ENCODE assay signal across 29 cellular contexts in the genomic region with DNA sequence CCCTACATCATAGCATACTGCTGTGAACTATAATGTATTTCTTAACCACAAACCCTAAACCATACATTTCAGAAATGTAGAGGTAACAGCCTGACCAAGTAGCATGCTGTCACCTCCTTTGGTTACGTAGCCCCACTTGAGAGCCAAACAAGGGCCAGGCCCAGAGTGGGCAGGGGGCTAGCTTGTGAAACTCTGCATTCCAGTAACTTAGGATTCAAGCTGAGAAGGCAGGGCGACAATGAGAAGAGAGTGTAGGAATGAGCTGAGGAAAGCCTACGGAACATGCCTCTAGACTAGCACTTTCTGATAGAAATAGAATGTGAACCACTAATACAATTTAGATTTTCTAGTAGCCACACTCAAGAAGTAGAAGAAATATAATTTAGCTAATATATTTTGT.
DNase-seq lines count a peak whose midpoint lies in the region; TF ChIP-seq lines count a peak whose summit lies in the region.
"Had no signal": no experiment of that assay in that cellular context is flagged by ENCODE, and none has a peak within 500 bp of the region (broad histone marks: within the 10 kb centered on the region; RNA-seq: fewer than 3 reads in every experiment).

No MANE protein-coding gene starts in this region.

- H3K27ac ChIP-seq in AG04450 (ENCODE audit: low read depth, low read length) (peak overlapping the region; percentile 40), HUES64 (ENCODE audit: low read depth, low read length) (peak overlapping the region; percentile 4; the same call in 1 of the 2 replicates), endodermal cell (ENCODE audit: low read depth, low read length) (no peak overlapping the region), neural progenitor cell (no peak overlapping the region), mammary epithelial cell (ENCODE audit: insufficient read depth, low read depth, low read length) (no peak overlapping the region)
- H3K27ac ChIP-seq: colonic mucosa, Peyer's patch, SJCRH30, upper lobe of left lung had no signal

- CTCF ChIA-PET in AG04450 (lab: Charles Lee) (interaction anchor here (0.9 to 2.0 kb wide), 3 partner anchors 10 to 203 kb away, joined by 3 to 8 read pairs (median 7); no protein-coding TSS in a partner anchor), mammary epithelial cell (lab: Charles Lee; ENCODE audit: low non-redundant PET) (no interaction called here)

- H3K36me3 ChIP-seq in HUES64 (ENCODE audit: insufficient read depth, low read length) (no peaks in the 10 kb centered on the region), endodermal cell (ENCODE audit: control insufficient read depth, insufficient read depth, low read length) (no peaks in the 10 kb centered on the region), neural progenitor cell (no peaks in the 10 kb centered on the region), mammary epithelial cell (ENCODE audit: insufficient read depth, low read length) (no peaks in the 10 kb centered on the region)
- H3K36me3 ChIP-seq: colonic mucosa, HAP-1, Peyer's patch had no signal

- H3K4me1 ChIP-seq in HUES64 (ENCODE audit: insufficient read depth, low read length): peaks cover 41% of the 10 kb centered on the region; the same call in 1 of the 2 replicates
- no peaks in the 10 kb centered on the region for H3K4me1 ChIP-seq in endodermal cell (ENCODE audit: control insufficient read depth, insufficient read depth, low read length)
- peaks cover 9% of the 10 kb centered on the region for H3K4me1 ChIP-seq in neural progenitor cell
- peaks cover 57% of the 10 kb centered on the region for H3K4me1 ChIP-seq in mammary epithelial cell (ENCODE audit: insufficient read depth, low read length)
- H3K4me1 ChIP-seq: colonic mucosa, HAP-1, Peyer's patch, upper lobe of left lung had no signal

- in situ Hi-C loops in mammary epithelial cell (cut with MboI; ENCODE audit: low sequenced_read_pairs in 2 of 2): no loop called here

- no peak for DNase-seq in AG04450 (ENCODE audit: low read depth, low spot score)
- DNase-seq in endodermal cell: peak; percentile 81
- DNase-seq in neural progenitor cell (ENCODE audit: low spot score): peak; percentile 62
- no peak for DNase-seq in HuH-7.5 (ENCODE audit: low spot score)
- no peak for DNase-seq in mammary epithelial cell
- DNase-seq in DMS79 treated with DMSO at 0.1 percent for 48 hours (lab: John Stamatoyannopoulos, UW): no peak
- no peak for DNase-seq in RPMI8226
- DNase-seq: activated CD4-positive, alpha-beta T cell treated with anti-CD3 and anti-CD28 coated beads, Interleukin-2, amount 10 ng/mL, durations not matched to agents 7 days and 5 days; activated gamma-delta T cell; activated naive CD8-positive, alpha-beta T cell treated with anti-CD3 and anti-CD28 coated beads for 36 hours; activated T-cell treated with anti-CD3 and anti-CD28 coated beads, Interleukin-2, amount 50 U/mL, for 1 hour; anterior cingulate cortex; CD4-positive, alpha-beta memory T cell; colonic mucosa; effector CD8-positive, alpha-beta T cell; left ventricle myocardium superior; naive thymus-derived CD8-positive, alpha-beta T cell; NCI-H146; NCI-H774; occipital lobe; Peyer's patch; SJCRH30; stimulated activated naive CD4-positive, alpha-beta T cell; T-helper 9 cell; upper lobe of left lung had no signal

- peak overlapping the region; percentile 32 for H3K4me2 ChIP-seq in neural progenitor cell
- H3K4me2 ChIP-seq in mammary epithelial cell (ENCODE audit: insufficient read depth, low read depth, low read length): no peak overlapping the region

- H3K9ac ChIP-seq in HUES64 (ENCODE audit: low read depth, low read length) (no peak overlapping the region; the same call in 1 of the 2 replicates), endodermal cell (ENCODE audit: extremely low read depth, low read length, poor library complexity, severe bottlenecking) (no peak overlapping the region), neural progenitor cell (no peak overlapping the region), mammary epithelial cell (ENCODE audit: insufficient read depth, low read length) (no peak overlapping the region)

- POLR2A ChIA-PET in AG04450 (lab: Yijun Ruan, JAX): interaction anchor here (0.6 kb wide), 1 partner anchor 116 kb away, joined by 4 read pairs; no protein-coding TSS in a partner anchor

- no peak for TF ChIP-seq CTCF in AG04450 (IDR thresholded peaks at IDR 0.05; ENCODE audit: low read depth, low read length)
- no peak for TF ChIP-seq CTCF in endodermal cell (conservative IDR thresholded peaks at IDR 0.05)
- TF ChIP-seq CTCF in neural progenitor cell (IDR thresholded peaks at IDR 0.05): no peak
- TF ChIP-seq CTCF in mammary epithelial cell (conservative IDR thresholded peaks at IDR 0.05 in 1 of 2, IDR thresholded peaks at IDR 0.05 in 1 of 2; ENCODE audit: extremely low read depth in 1 of 2, insufficient read depth in 1 of 2, low read depth in 1 of 2, low read length in 2 of 2): no peak

- dilution Hi-C loops in mammary epithelial cell (cut with HindIII; ENCODE audit: low sequenced_read_pairs): no loop called here

- H3K79me2 ChIP-seq in neural progenitor cell (ENCODE audit: low read depth): no peaks in the 10 kb centered on the region
- no peaks in the 10 kb centered on the region for H3K79me2 ChIP-seq in mammary epithelial cell (ENCODE audit: insufficient read depth, low read length)

- H3K27me3 Mint-ChIP-seq in endodermal cell (ENCODE audit: insufficient read depth): no peaks in the 10 kb centered on the region
- H3K27me3 Mint-ChIP-seq in neural progenitor cell (ENCODE audit: insufficient read depth, low read depth): peaks cover 5% of the 10 kb centered on the region
- H3K27me3 Mint-ChIP-seq: activated naive CD8-positive, alpha-beta T cell treated with anti-CD3 and anti-CD28 coated beads for 36 hours had no signal

- H3K9me3 ChIP-seq in AG04450 (ENCODE audit: control insufficient read depth, insufficient read depth, low read length) (0 out of 2 replicates have a peak, but pooled peaks cover 4% of the 10 kb centered on the region), HUES64 (ENCODE audit: insufficient read depth, low read depth, low read length) (no peaks in the 10 kb centered on the region), endodermal cell (ENCODE audit: control insufficient read depth, low read length) (no peaks in the 10 kb centered on the region), neural progenitor cell (ENCODE audit: low read depth) (no peaks in the 10 kb centered on the region), mammary epithelial cell (replicated peaks; ENCODE audit: insufficient read depth, low read length) (no peaks in the 10 kb centered on the region)
- H3K9me3 ChIP-seq: colonic mucosa, HAP-1, Peyer's patch, SJCRH30, upper lobe of left lung had no signal

- H4K20me1 ChIP-seq in neural progenitor cell (ENCODE audit: low read depth): no peaks in the 10 kb centered on the region
- H4K20me1 ChIP-seq in mammary epithelial cell (ENCODE audit: insufficient read depth, low read length): no peaks in the 10 kb centered on the region

- H3K9me3 Mint-ChIP-seq in endodermal cell: no peaks in the 10 kb centered on the region
- peaks cover 5% of the 10 kb centered on the region for H3K9me3 Mint-ChIP-seq in neural progenitor cell
- H3K9me3 Mint-ChIP-seq: activated CD4-positive, alpha-beta T cell treated with anti-CD3 and anti-CD28 coated beads, Interleukin-2, amount 10 ng/mL, durations not matched to agents 7 days and 5 days; activated naive CD8-positive, alpha-beta T cell treated with anti-CD3 and anti-CD28 coated beads for 36 hours; CD4-positive, alpha-beta memory T cell; naive thymus-derived CD8-positive, alpha-beta T cell had no signal

- H3K4me3 Mint-ChIP-seq in endodermal cell: no peak overlapping the region
- no peak overlapping the region for H3K4me3 Mint-ChIP-seq in neural progenitor cell
- H3K4me3 Mint-ChIP-seq: activated CD4-positive, alpha-beta T cell treated with anti-CD3 and anti-CD28 coated beads, Interleukin-2, amount 10 ng/mL, durations not matched to agents 7 days and 5 days; activated naive CD8-positive, alpha-beta T cell treated with anti-CD3 and anti-CD28 coated beads for 36 hours; CD4-positive, alpha-beta memory T cell; naive thymus-derived CD8-positive, alpha-beta T cell had no signal

- 44% methylated on average over 3 of the region's 3 CpGs for WGBS in HUES64
- 40 to 69% methylated on average over 1 to 3 of the region's 3 CpGs for WGBS in endodermal cell (ENCODE audit: insufficient coverage in 1 of 2, insufficient read length in 1 of 2), 2 experiments
- 94% methylated on average over 3 of the region's 3 CpGs for WGBS in mammary epithelial cell (ENCODE audit: low coverage, missing lambda C conversion rate)

- H3K4me1 Mint-ChIP-seq in endodermal cell: peaks cover 13% of the 10 kb centered on the region
- H3K4me1 Mint-ChIP-seq in neural progenitor cell: peaks cover 13% of the 10 kb centered on the region
- H3K4me1 Mint-ChIP-seq: activated CD4-positive, alpha-beta T cell treated with anti-CD3 and anti-CD28 coated beads, Interleukin-2, amount 10 ng/mL, durations not matched to agents 7 days and 5 days; activated naive CD8-positive, alpha-beta T cell treated with anti-CD3 and anti-CD28 coated beads for 36 hours; naive thymus-derived CD8-positive, alpha-beta T cell had no signal

- H3K4me3 ChIP-seq in AG04450 (ENCODE audit: low read depth, low read length) (no peak overlapping the region), HUES64 (ENCODE audit: low read length) (no peak overlapping the region), endodermal cell (ENCODE audit: low read length) (no peak overlapping the region), neural progenitor cell (no peak overlapping the region), mammary epithelial cell (replicated peaks in 1 of 3; ENCODE audit: insufficient read depth in 1 of 3, low read depth in 2 of 3, low read length in 3 of 3) (no peak overlapping the region)
- H3K4me3 ChIP-seq: colonic mucosa, GM12878, HAP-1, Peyer's patch, SJCRH30, skin epidermis, upper lobe of left lung had no signal

- H3K27ac Mint-ChIP-seq in endodermal cell (no peak overlapping the region), neural progenitor cell (no peak overlapping the region)
- H3K27ac Mint-ChIP-seq: activated CD4-positive, alpha-beta T cell treated with anti-CD3 and anti-CD28 coated beads, Interleukin-2, amount 10 ng/mL, durations not matched to agents 7 days and 5 days; activated naive CD8-positive, alpha-beta T cell treated with anti-CD3 and anti-CD28 coated beads for 36 hours; CD4-positive, alpha-beta memory T cell; naive thymus-derived CD8-positive, alpha-beta T cell had no signal

- BruUV-seq in mammary epithelial cell (replicated peaks; lab: Mats Ljungman, UMichigan): no TSS peak

- intact Hi-C loops in mammary epithelial cell (cut with micrococcal nuclease): no loop called here

- no peaks in the 10 kb centered on the region for H3F3A ChIP-seq in neural progenitor cell (ENCODE audit: low read depth)

- no peaks in the 10 kb centered on the region for H3K36me3 Mint-ChIP-seq in endodermal cell (ENCODE audit: low read depth)
- H3K36me3 Mint-ChIP-seq in neural progenitor cell: no peaks in the 10 kb centered on the region
- H3K36me3 Mint-ChIP-seq: activated naive CD8-positive, alpha-beta T cell treated with anti-CD3 and anti-CD28 coated beads for 36 hours; CD4-positive, alpha-beta memory T cell had no signal

- H3K27me3 ChIP-seq in AG04450 (ENCODE audit: control insufficient read depth, insufficient read depth, low read length) (no peaks in the 10 kb centered on the region), HUES64 (ENCODE audit: insufficient read depth, low read length) (no peaks in the 10 kb centered on the region), endodermal cell (ENCODE audit: control insufficient read depth, insufficient read depth, low read length, poor library complexity, severe bottlenecking) (no peaks in the 10 kb centered on the region), neural progenitor cell (no peaks in the 10 kb centered on the region), mammary epithelial cell (ENCODE audit: insufficient read depth, low read length) (no peaks in the 10 kb centered on the region)
- H3K27me3 ChIP-seq: colonic mucosa, Peyer's patch, SJCRH30, upper lobe of left lung had no signal

- H2AFZ ChIP-seq in neural progenitor cell (replicated peaks) (peak overlapping the region; percentile 45), mammary epithelial cell (ENCODE audit: low read depth, low read length) (no peak overlapping the region)

Comparison
In these comparisons a context has a peak if more than half of its experiments do, and no peak if none do; other contexts are left out.
1. DNase-seq: peak in endodermal cell (single experiment) and neural progenitor cell (single experiment); none in AG04450 (single experiment), HuH-7.5 (single experiment), mammary epithelial cell (single experiment), DMS79 treated with DMSO at 0.1 percent for 48 hours (single experiment) and RPMI8226 (single experiment).
2. H3K27ac ChIP-seq: peak in AG04450 (single experiment) and HUES64 (single experiment); none in endodermal cell (single experiment), neural progenitor cell (single experiment) and mammary epithelial cell (single experiment).